Comparison of ENCODE assay signal across 8 cellular contexts in the genomic region with DNA sequence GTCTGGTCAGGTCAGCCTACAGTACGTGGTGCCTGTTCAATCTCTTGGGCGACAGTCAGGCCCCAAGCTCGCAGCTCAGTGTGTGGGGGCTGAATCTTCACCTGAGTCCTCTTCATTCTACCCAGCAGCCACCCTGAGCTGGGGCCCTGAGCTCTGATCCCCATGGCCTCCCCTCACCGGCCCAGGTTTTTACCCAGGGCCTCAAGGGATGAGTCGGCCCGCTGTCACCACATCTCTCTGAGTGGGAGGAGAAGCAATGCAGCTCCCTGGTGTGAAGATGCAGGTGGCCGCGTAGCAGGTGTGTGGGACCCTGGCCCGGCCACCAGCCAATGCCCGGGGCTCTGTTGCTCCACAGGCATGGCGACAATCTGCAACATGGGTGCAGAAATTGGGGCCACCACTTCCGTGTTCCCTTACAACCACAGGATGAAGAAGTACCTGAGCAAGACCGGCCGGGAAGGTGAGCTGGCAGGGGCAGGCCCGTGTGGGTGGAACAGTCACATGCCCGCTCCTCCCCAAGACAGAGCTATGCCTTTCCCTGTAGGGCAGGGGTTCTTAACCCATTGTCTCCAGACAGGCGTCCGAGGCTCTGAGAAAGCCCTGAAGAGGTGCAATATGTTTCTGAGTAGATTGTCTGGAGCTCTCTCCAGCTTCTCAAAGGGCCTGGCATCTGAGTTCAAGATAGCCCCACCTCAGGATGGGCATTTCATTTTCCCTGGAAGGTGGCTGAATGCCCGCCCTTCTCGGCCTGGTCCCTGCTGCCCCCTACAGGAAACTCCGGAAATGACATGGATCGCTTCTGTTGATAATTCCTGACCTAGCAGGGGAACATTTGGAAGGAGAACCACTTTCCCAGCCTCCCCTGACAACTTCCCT. TPM values are rescaled to one million over a fixed set of nuclear protein-coding genes. Genes with fewer than 3 reads are reported as not detected.
DNase-seq lines count a peak whose midpoint lies in the region; ATAC-seq, FAIRE-seq and TF ChIP-seq lines count a peak whose summit lies in the region.

No MANE protein-coding gene starts in this region.

- no peak; the same call in 1 of the 2 replicates for TF ChIP-seq POLR2A in K562 (conservative IDR thresholded peaks at IDR 0.05)

- no peaks in the 10 kb centered on the region for H3K9me1 ChIP-seq in K562 (ENCODE audit: control insufficient read depth, insufficient read depth, low read length)

- no peaks in the 10 kb centered on the region for H3K9me3 Mint-ChIP-seq in GM23338

- CTCF ChIA-PET in Panc1 (lab: Charles Lee) (interaction anchor here (2.3 kb wide), 1 partner anchor 114 kb away, joined by 11 read pairs; no protein-coding TSS in a partner anchor), K562 (lab: Yijun Ruan, JAX; ENCODE audit: low intra/inter-chr PET ratio) (interaction anchor here (0.5 to 2.4 kb wide), 3 partner anchors 16 to 594 kb away, joined by 3 to 10 read pairs (median 3); no protein-coding TSS in a partner anchor)

- WGBS in K562 (ENCODE audit: insufficient coverage, low coverage, missing lambda C conversion rate), result 82% methylated on average over 17 of the region's 22 CpGs

- H3K4me2 ChIP-seq in GM23338 (no peak overlapping the region), K562 (ENCODE audit: insufficient read depth, low read length) (no peak overlapping the region)

- no peaks in the 10 kb centered on the region for H3K9me2 ChIP-seq in GM23338 (ENCODE audit: insufficient read depth)

- no peak overlapping the region for H2AFZ ChIP-seq in GM23338
- no peak overlapping the region for H2AFZ ChIP-seq in K562 (ENCODE audit: low read depth, low read length)

- TF ChIP-seq CTCF in GM23338 (conservative IDR thresholded peaks at IDR 0.05; ENCODE audit: low read depth in 2 of 2) (peak; percentile 92 to 93), Panc1 (IDR thresholded peaks at IDR 0.05) (peak; percentile 90), K562 (IDR thresholded peaks at IDR 0.05 in 2 of 3, conservative IDR thresholded peaks at IDR 0.05 in 1 of 3; ENCODE audit: insufficient read depth in 2 of 3, low read depth in 1 of 3, low read length in 3 of 3) (peak; percentile 72 to 80 (median 74))

- H3K27ac ChIP-seq in GM23338 (ENCODE audit: low read depth), result no peak overlapping the region
- H3K27ac ChIP-seq in Panc1 (ENCODE audit: low read length), result no peak overlapping the region
- no peak overlapping the region for H3K27ac ChIP-seq in K562 (ENCODE audit: extremely low read depth, low read depth, low read length)
- peak overlapping the region in 11 of 21 experiments; percentile 6 to 69 (median 48) for H3K27ac ChIP-seq in skin epidermis

- H3K4me1 Mint-ChIP-seq in GM23338, result peaks cover 15% of the 10 kb centered on the region

- H3K27me3 Mint-ChIP-seq in GM23338 (ENCODE audit: insufficient read depth, low read depth, poor library complexity), result peaks cover 9% of the 10 kb centered on the region

- H3K9me3 ChIP-seq in Panc1 (ENCODE audit: control insufficient read depth, insufficient read depth, low read depth, low read length) (no peaks in the 10 kb centered on the region), K562 (replicated peaks; ENCODE audit: control insufficient read depth, insufficient read depth, low read depth, low read length) (no peaks in the 10 kb centered on the region)

- H3K27me3 ChIP-seq in GM23338 (ENCODE audit: insufficient read depth), result no peaks in the 10 kb centered on the region
- H3K27me3 ChIP-seq in Panc1 (ENCODE audit: control insufficient read depth, insufficient read depth, low read length), result no peaks in the 10 kb centered on the region
- H3K27me3 ChIP-seq in K562 (ENCODE audit: control insufficient read depth in 2 of 2, insufficient read depth in 2 of 2, low read length in 2 of 2), result no peaks in the 10 kb centered on the region

- H3K36me3 ChIP-seq in GM23338 (ENCODE audit: insufficient read depth), result peaks cover 3% of the 10 kb centered on the region; the same call in 1 of the 2 replicates
- no peaks in the 10 kb centered on the region; the same call in 1 of the 2 replicates for H3K36me3 ChIP-seq in Panc1 (ENCODE audit: control insufficient read depth, insufficient read depth, low read length)
- H3K36me3 ChIP-seq in K562 (ENCODE audit: control insufficient read depth, insufficient read depth, low read length), result peaks cover 81% of the 10 kb centered on the region

- intact Hi-C loops in Panc1 (cut with micrococcal nuclease; ENCODE audit: unreplicated experiment) (loop anchor here (5.0 kb wide), 1 partner anchor 115 kb away; no protein-coding TSS in a partner anchor), K562 (cut with micrococcal nuclease) (no loop called here)

- ATAC-seq in GM23338 (peak; percentile 26), Panc1 (peak; percentile 73), K562 (no peak), GM21367 (IDR thresholded peaks at IDR 0.05; ENCODE audit: unreplicated experiment) (no peak), GM21723 (IDR thresholded peaks at IDR 0.05; ENCODE audit: unreplicated experiment) (no peak)

- TF ChIP-seq EP300 in K562 (IDR thresholded peaks at IDR 0.05; ENCODE audit: low read length), result no peak

- H3K79me2 ChIP-seq in GM23338 (replicated peaks; ENCODE audit: insufficient read depth), result no peaks in the 10 kb centered on the region
- peaks cover 13% of the 10 kb centered on the region for H3K79me2 ChIP-seq in K562 (ENCODE audit: control insufficient read depth, insufficient read depth, low read length)

- FAIRE-seq in K562 (lab: Jason Lieb, UNC), result peak; percentile 78

- H3K4me3 ChIP-seq in GM23338 (no peak overlapping the region), Panc1 (ENCODE audit: low read depth in 2 of 2, low read length in 2 of 2) (no peak overlapping the region), K562 (no peak overlapping the region), skin epidermis (no peak overlapping the region)

- DNase-seq in Ammon's horn (ENCODE audit: low spot score) (peak; percentile 84), GM23338 (ENCODE audit: low spot score) (peak; percentile 83), Panc1 (ENCODE audit: low read depth, low spot score) (no peak), K562 (ENCODE audit: extremely low read depth in 1 of 4, low spot score in 3 of 4) (peak in 3 of 4 experiments; percentile 43 to 46 (median 43)), hippocampal formation (lab: John Stamatoyannopoulos, UW) (peak; percentile 72 to 76)

- H3K36me3 Mint-ChIP-seq in GM23338 (ENCODE audit: low read depth), result peaks cover 26% of the 10 kb centered on the region

- H4K20me1 ChIP-seq in GM23338 (replicated peaks; ENCODE audit: insufficient read depth) (no peaks in the 10 kb centered on the region; the same call in 1 of the 2 replicates), K562 (replicated peaks; ENCODE audit: control insufficient read depth, insufficient read depth, low read length) (no peaks in the 10 kb centered on the region)

- POLR2A ChIA-PET in Panc1 (lab: Charles Lee) (no interaction called here), K562 (lab: Yijun Ruan, JAX) (interaction anchor here (0.8 to 0.9 kb wide), 2 partner anchors 10 to 71 kb away, joined by 3 read pairs; partner anchors contain the start of gene TOB2)

- peaks cover 10% of the 10 kb centered on the region for H3K4me1 ChIP-seq in GM23338 (ENCODE audit: insufficient read depth)
- no peaks in the 10 kb centered on the region for H3K4me1 ChIP-seq in Panc1 (ENCODE audit: control insufficient read depth, insufficient read depth, low read length)
- peaks cover 12 to 19% of the 10 kb centered on the region in 2 experiments for H3K4me1 ChIP-seq in K562 (replicated peaks in 1 of 2; ENCODE audit: control insufficient read depth in 2 of 2, insufficient read depth in 2 of 2, low read length in 2 of 2)

- H3K27ac Mint-ChIP-seq in GM23338, result peak overlapping the region; percentile 31; the same call in 1 of the 2 replicates

- in situ Hi-C loops in Panc1 (cut with HindIII; ENCODE audit: low pct_unique_long_range_greater_than_20kb, low sequenced_read_pairs), result no loop called here
- in situ Hi-C loops in K562 (cut with MboI), result no loop called here

- H3F3A ChIP-seq in GM23338 (replicated peaks; ENCODE audit: low read depth), result peaks cover 15% of the 10 kb centered on the region

- no peak overlapping the region for H3K4me3 Mint-ChIP-seq in GM23338

- no TSS peak for BruUV-seq in Panc1 (replicated peaks; lab: Mats Ljungman, UMichigan)
- no TSS peak for BruUV-seq in K562 (replicated peaks; lab: Mats Ljungman, UMichigan)

- peak; percentile 45 to 68 for TF ChIP-seq RAD21 in K562 (CRISPR knock-in tag; conservative IDR thresholded peaks at IDR 0.05 in 1 of 2, IDR thresholded peaks at IDR 0.05 in 1 of 2)

- peak overlapping the region in 1 of 2 experiments; percentile 68; a peak in 2 of 4 replicates for H3K9ac ChIP-seq in K562 (ENCODE audit: insufficient read depth in 1 of 2, low read depth in 2 of 2, low read length in 2 of 2)

RNA-seq across cellular contexts. Expression of gene POLR3H, which starts 26.9 kb away (rescaled TPM):
- 18.6 and 19.0 TPM in 2 replicates for total RNA-seq in GM23338 (2014; rRNA removed; shearing (Covaris generic))
- polyA plus RNA-seq in GM23338 (2016; fragmentation: Nextera tagmentation; extraction: Ambion mirVana) (26.5 and 28.7 TPM in 2 replicates), K562 (2011; rRNA removed) (33.8 and 33.9 TPM in 2 replicates), K562 (2014; fragmentation: Illumina TruSeq; extraction: Trizol) (38.6 and 39.5 TPM in 2 replicates), K562 (2014; fragmentation: Nextera tagmentation; extraction: Ambion mirVana) (10 to 100 TPM in 1 of 2 experiments, 1 to 10 TPM in 1; 5.3 to 10.3 TPM), K562 (2014; rRNA removed) (32.5 and 33.8 TPM in 2 replicates)
- total RNA-seq in Panc1 (2021; ENCODE audit: unreplicated experiment) (46.6 TPM), K562 (2014; rRNA removed) (14.2 and 14.3 TPM in 2 replicates), K562 (2014; rRNA removed; fragmentation: Illumina TruSeq; extraction: Trizol) (13.8 and 17.7 TPM in 2 replicates), K562 (2015; rRNA removed; fragmentation: Illumina TruSeq; extraction: Trizol) (21.7 and 22.2 TPM in 2 replicates), K562 (2021) (48.4 and 49.8 TPM in 2 replicates)
- 52.3 TPM for polyA plus RNA-seq in Panc1 (2012; ENCODE audit: insufficient read length)
- 27.2 and 67.1 TPM in 2 replicates for total RNA-seq in K562 (2011; cell fraction: chromatin; rRNA removed; ENCODE audit: low replicate concordance)
- 34.1 and 37.9 TPM in 2 replicates for total RNA-seq in K562 (2011; cell fraction: nucleolus; rRNA removed)
- total RNA-seq in K562 (2011; cell fraction: nucleoplasm; rRNA removed), result 29.8 and 33.0 TPM in 2 replicates
- polyA plus RNA-seq in K562 (2011; cell fraction: cytosol; rRNA removed), result 46.1 and 57.0 TPM in 2 replicates
- polyA plus RNA-seq in K562 (2011; cell fraction: nucleus; rRNA removed), result 24.1 and 29.3 TPM in 2 replicates
- 20.2 and 42.2 TPM in 2 replicates for polyA plus RNA-seq in K562 (2012)
- 30.2 and 42.0 TPM in 2 replicates for polyA minus RNA-seq in K562 (2011; rRNA and poly(A)+ RNA removed)
- polyA minus RNA-seq in K562 (2011; cell fraction: cytosol; rRNA and poly(A)+ RNA removed), result 12.9 and 14.1 TPM in 2 replicates
- polyA minus RNA-seq in K562 (2011; cell fraction: nucleus; rRNA and poly(A)+ RNA removed), result 14.0 and 14.7 TPM in 2 replicates

RNA-seq across cellular contexts. Expression of gene CSDC2, which starts 43.4 kb away (rescaled TPM):
- total RNA-seq in GM23338 (2014; rRNA removed; shearing (Covaris generic)), result 0.35 and 0.47 TPM in 2 replicates
- polyA plus RNA-seq in GM23338 (2016; fragmentation: Nextera tagmentation; extraction: Ambion mirVana) (0.45 and 0.50 TPM in 2 replicates), K562 (2011; rRNA removed) (not detected in 2 replicates), K562 (2014; fragmentation: Illumina TruSeq; extraction: Trizol) (not detected in 2 replicates), K562 (2014; fragmentation: Nextera tagmentation; extraction: Ambion mirVana) (not detected), K562 (2014; rRNA removed) (0.09 TPM in 1 of 2 replicates, not detected in the other)
- total RNA-seq in Panc1 (2021; ENCODE audit: unreplicated experiment) (1.5 TPM), K562 (2014; rRNA removed) (not detected in 2 replicates), K562 (2014; rRNA removed; fragmentation: Illumina TruSeq; extraction: Trizol) (not detected in 2 replicates), K562 (2015; rRNA removed; fragmentation: Illumina TruSeq; extraction: Trizol) (not detected in 2 replicates), K562 (2021) (0.09 and 0.11 TPM in 2 replicates)
- 1.6 TPM for polyA plus RNA-seq in Panc1 (2012; ENCODE audit: insufficient read length)
- total RNA-seq in K562 (2011; cell fraction: chromatin; rRNA removed; ENCODE audit: low replicate concordance), result 0.16 TPM in 1 of 2 replicates, not detected in the other
- 0.13 TPM in 1 of 2 replicates, not detected in the other for total RNA-seq in K562 (2011; cell fraction: nucleolus; rRNA removed)
- total RNA-seq in K562 (2011; cell fraction: nucleoplasm; rRNA removed), result not detected in 2 replicates
- 0.01 and 0.06 TPM in 2 replicates for polyA plus RNA-seq in K562 (2011; cell fraction: cytosol; rRNA removed)
- 0.08 and 0.14 TPM in 2 replicates for polyA plus RNA-seq in K562 (2011; cell fraction: nucleus; rRNA removed)
- 0.09 and 0.10 TPM in 2 replicates for polyA plus RNA-seq in K562 (2012)
- not detected in 2 replicates for polyA minus RNA-seq in K562 (2011; rRNA and poly(A)+ RNA removed)
- polyA minus RNA-seq in K562 (2011; cell fraction: cytosol; rRNA and poly(A)+ RNA removed), result not detected in 2 replicates
- not detected in 2 replicates for polyA minus RNA-seq in K562 (2011; cell fraction: nucleus; rRNA and poly(A)+ RNA removed)

RNA-seq across cellular contexts. Expression of gene ACO2, which starts 48.5 kb away (rescaled TPM):
- 77.8 and 79.7 TPM in 2 replicates for total RNA-seq in GM23338 (2014; rRNA removed; shearing (Covaris generic))
- 33.4 and 36.2 TPM in 2 replicates for polyA plus RNA-seq in GM23338 (2016; fragmentation: Nextera tagmentation; extraction: Ambion mirVana)
- total RNA-seq in Panc1 (2021; ENCODE audit: unreplicated experiment), result 71.5 TPM
- polyA plus RNA-seq in Panc1 (2012; ENCODE audit: insufficient read length), result 96.4 TPM
- total RNA-seq in K562 (2011; cell fraction: chromatin; rRNA removed; ENCODE audit: low replicate concordance), result 66.8 and 134 TPM in 2 replicates
- total RNA-seq in K562 (2011; cell fraction: nucleolus; rRNA removed), result 96.2 and 100 TPM in 2 replicates
- 83.8 and 84.8 TPM in 2 replicates for total RNA-seq in K562 (2011; cell fraction: nucleoplasm; rRNA removed)
- total RNA-seq in K562 (2014; rRNA removed), result 84.1 and 116 TPM in 2 replicates
- 34.1 and 42.1 TPM in 2 replicates for total RNA-seq in K562 (2014; rRNA removed; fragmentation: Illumina TruSeq; extraction: Trizol)
- 52.5 and 53.3 TPM in 2 replicates for total RNA-seq in K562 (2015; rRNA removed; fragmentation: Illumina TruSeq; extraction: Trizol)
- 117 and 119 TPM in 2 replicates for total RNA-seq in K562 (2021)
- 17.0 and 41.7 TPM in 2 replicates for polyA plus RNA-seq in K562 (2011; rRNA removed)
- polyA plus RNA-seq in K562 (2011; cell fraction: cytosol; rRNA removed), result 32.6 and 36.3 TPM in 2 replicates
- polyA plus RNA-seq in K562 (2011; cell fraction: nucleus; rRNA removed), result 119 and 126 TPM in 2 replicates
- 86.0 and 125 TPM in 2 replicates for polyA plus RNA-seq in K562 (2012)
- 109 and 111 TPM in 2 replicates for polyA plus RNA-seq in K562 (2014; fragmentation: Illumina TruSeq; extraction: Trizol)
- polyA plus RNA-seq in K562 (2014; fragmentation: Nextera tagmentation; extraction: Ambion mirVana), result 10 to 100 TPM; 16.2 to 28.7 TPM
- 43.2 and 54.6 TPM in 2 replicates for polyA plus RNA-seq in K562 (2014; rRNA removed)
- polyA minus RNA-seq in K562 (2011; rRNA and poly(A)+ RNA removed), result 14.8 and 25.3 TPM in 2 replicates
- polyA minus RNA-seq in K562 (2011; cell fraction: cytosol; rRNA and poly(A)+ RNA removed), result 42.2 and 69.6 TPM in 2 replicates
- polyA minus RNA-seq in K562 (2011; cell fraction: nucleus; rRNA and poly(A)+ RNA removed), result 39.7 and 49.1 TPM in 2 replicates

RNA-seq across cellular contexts. Expression of gene PHF5A, which starts 48.9 kb away (rescaled TPM):
- total RNA-seq in GM23338 (2014; rRNA removed; shearing (Covaris generic)), result 108 and 115 TPM in 2 replicates
- polyA plus RNA-seq in GM23338 (2016; fragmentation: Nextera tagmentation; extraction: Ambion mirVana) (49.4 and 52.4 TPM in 2 replicates), K562 (2011; rRNA removed) (94.3 and 119 TPM in 2 replicates), K562 (2014; fragmentation: Illumina TruSeq; extraction: Trizol) (101 and 109 TPM in 2 replicates), K562 (2014; fragmentation: Nextera tagmentation; extraction: Ambion mirVana) (10 to 100 TPM; 14.2 to 30.9 TPM), K562 (2014; rRNA removed) (144 and 150 TPM in 2 replicates)
- total RNA-seq in Panc1 (2021; ENCODE audit: unreplicated experiment) (34.9 TPM), K562 (2014; rRNA removed) (92.7 and 94.8 TPM in 2 replicates), K562 (2014; rRNA removed; fragmentation: Illumina TruSeq; extraction: Trizol) (112 and 117 TPM in 2 replicates), K562 (2015; rRNA removed; fragmentation: Illumina TruSeq; extraction: Trizol) (97.7 and 101 TPM in 2 replicates), K562 (2021) (69.5 and 73.2 TPM in 2 replicates)
- polyA plus RNA-seq in Panc1 (2012; ENCODE audit: insufficient read length), result 30.7 TPM
- total RNA-seq in K562 (2011; cell fraction: chromatin; rRNA removed; ENCODE audit: low replicate concordance), result 13.0 and 18.7 TPM in 2 replicates
- total RNA-seq in K562 (2011; cell fraction: nucleolus; rRNA removed), result 18.2 and 18.6 TPM in 2 replicates
- total RNA-seq in K562 (2011; cell fraction: nucleoplasm; rRNA removed), result 19.8 and 20.8 TPM in 2 replicates
- 65.2 and 100 TPM in 2 replicates for polyA plus RNA-seq in K562 (2011; cell fraction: cytosol; rRNA removed)
- polyA plus RNA-seq in K562 (2011; cell fraction: nucleus; rRNA removed), result 24.5 and 36.1 TPM in 2 replicates
- polyA plus RNA-seq in K562 (2012), result 39.8 and 74.3 TPM in 2 replicates
- 45.3 and 47.4 TPM in 2 replicates for polyA minus RNA-seq in K562 (2011; rRNA and poly(A)+ RNA removed)
- 10.5 and 16.9 TPM in 2 replicates for polyA minus RNA-seq in K562 (2011; cell fraction: cytosol; rRNA and poly(A)+ RNA removed)
- 6.3 and 9.4 TPM in 2 replicates for polyA minus RNA-seq in K562 (2011; cell fraction: nucleus; rRNA and poly(A)+ RNA removed)

Comparison
In these comparisons a context has a peak if more than half of its experiments do, and no peak if none do; other contexts are left out.
1. ATAC-seq: peak in GM23338 (single experiment) and Panc1 (single experiment); none in K562 (single experiment), GM21367 (single experiment) and GM21723 (single experiment).
2. H3K27ac ChIP-seq: peak in skin epidermis (11 of 21); none in GM23338 (single experiment), Panc1 (single experiment) and K562 (single experiment).
3. Peak in every context shown above with its lines, with median percentiles within 50 percentile points of each other: CTCF ChIP-seq.